Comparison of ENCODE assay signal across 2 cellular contexts in the genomic region with DNA sequence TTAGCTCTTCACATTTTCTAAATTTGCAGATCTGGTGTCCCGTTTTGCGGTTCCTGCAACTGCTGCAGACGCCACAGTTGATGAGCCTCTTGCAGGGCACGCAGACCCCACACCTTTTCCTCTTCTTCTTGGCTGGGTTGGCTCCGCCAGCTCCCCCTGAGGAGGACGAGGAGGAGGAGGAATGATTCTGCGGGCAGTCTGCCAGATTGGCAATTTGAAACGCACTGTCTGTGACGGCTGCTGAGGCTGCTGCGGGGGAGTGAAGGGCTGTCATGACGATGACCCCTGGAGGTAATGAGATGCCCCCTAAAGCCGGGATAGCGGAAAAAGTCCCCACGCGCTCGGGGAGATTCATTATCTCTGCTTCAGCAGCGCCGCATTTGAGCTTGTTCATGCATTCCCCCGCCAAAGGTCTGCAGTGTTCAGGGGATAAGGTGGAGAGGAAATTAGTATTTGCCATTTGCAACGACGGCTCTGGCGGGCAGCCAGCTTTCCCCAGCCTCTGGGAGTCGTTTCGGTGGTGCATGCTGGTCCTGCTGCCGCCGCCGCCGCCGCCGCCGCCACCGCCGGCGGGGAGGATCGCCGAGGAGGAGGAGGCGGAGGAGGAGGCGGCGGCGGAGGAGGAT.
TF ChIP-seq lines count a peak whose summit lies in the region.

No MANE protein-coding gene starts in this region.

TF ChIP-seq in HEK293, 187 proteins besides CTCF, POLR2A, EP300 and RAD21 (continued from another document and continues in another):
- TF ChIP-seq, protein P1, sequence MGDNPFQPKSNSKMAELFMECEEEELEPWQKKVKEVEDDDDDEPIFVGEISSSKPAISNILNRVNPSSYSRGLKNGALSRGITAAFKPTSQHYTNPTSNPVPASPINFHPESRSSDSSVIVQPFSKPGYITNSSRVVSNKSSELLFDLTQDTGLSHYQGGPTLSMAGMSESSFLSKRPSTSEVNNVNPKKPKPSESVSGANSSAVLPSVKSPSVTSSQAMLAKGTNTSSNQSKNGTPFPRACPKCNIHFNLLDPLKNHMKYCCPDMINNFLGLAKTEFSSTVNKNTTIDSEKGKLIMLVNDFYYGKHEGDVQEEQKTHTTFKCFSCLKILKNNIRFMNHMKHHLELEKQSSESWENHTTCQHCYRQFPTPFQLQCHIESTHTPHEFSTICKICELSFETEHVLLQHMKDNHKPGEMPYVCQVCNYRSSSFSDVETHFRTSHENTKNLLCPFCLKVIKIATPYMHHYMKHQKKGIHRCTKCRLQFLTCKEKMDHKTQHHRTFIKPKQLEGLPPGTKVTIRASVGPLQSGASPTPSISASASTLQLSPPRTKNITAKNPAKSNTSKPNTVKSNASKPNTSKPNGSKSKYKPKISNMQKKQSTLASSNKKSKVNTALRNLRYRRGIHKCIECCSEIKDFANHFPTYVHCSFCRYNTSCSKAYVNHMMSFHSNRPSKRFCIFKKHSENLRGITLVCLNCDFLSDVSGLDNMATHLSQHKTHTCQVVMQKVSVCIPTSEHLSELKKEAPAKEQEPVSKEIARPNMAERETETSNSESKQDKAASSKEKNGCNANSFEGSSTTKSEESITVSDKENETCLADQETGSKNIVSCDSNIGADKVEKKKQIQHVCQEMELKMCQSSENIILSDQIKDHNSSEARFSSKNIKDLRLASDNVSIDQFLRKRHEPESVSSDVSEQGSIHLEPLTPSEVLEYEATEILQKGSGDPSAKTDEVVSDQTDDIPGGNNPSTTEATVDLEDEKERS (tag by site-specific recombination; IDR thresholded peaks at IDR 0.05), result no peak
- TF ChIP-seq, protein P2, sequence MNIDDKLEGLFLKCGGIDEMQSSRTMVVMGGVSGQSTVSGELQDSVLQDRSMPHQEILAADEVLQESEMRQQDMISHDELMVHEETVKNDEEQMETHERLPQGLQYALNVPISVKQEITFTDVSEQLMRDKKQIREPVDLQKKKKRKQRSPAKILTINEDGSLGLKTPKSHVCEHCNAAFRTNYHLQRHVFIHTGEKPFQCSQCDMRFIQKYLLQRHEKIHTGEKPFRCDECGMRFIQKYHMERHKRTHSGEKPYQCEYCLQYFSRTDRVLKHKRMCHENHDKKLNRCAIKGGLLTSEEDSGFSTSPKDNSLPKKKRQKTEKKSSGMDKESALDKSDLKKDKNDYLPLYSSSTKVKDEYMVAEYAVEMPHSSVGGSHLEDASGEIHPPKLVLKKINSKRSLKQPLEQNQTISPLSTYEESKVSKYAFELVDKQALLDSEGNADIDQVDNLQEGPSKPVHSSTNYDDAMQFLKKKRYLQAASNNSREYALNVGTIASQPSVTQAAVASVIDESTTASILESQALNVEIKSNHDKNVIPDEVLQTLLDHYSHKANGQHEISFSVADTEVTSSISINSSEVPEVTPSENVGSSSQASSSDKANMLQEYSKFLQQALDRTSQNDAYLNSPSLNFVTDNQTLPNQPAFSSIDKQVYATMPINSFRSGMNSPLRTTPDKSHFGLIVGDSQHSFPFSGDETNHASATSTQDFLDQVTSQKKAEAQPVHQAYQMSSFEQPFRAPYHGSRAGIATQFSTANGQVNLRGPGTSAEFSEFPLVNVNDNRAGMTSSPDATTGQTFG (tag by site-specific recombination; IDR thresholded peaks at IDR 0.05; ENCODE audit: borderline replicate concordance), result no peak
- TF ChIP-seq ZNF391 (tag by site-specific recombination; IDR thresholded peaks at IDR 0.05; ENCODE audit: borderline replicate concordance, low read depth), result no peak
- TF ChIP-seq GLIS1 (tag by site-specific recombination; IDR thresholded peaks at IDR 0.05), result peak; percentile 83
- TF ChIP-seq, protein P3, sequence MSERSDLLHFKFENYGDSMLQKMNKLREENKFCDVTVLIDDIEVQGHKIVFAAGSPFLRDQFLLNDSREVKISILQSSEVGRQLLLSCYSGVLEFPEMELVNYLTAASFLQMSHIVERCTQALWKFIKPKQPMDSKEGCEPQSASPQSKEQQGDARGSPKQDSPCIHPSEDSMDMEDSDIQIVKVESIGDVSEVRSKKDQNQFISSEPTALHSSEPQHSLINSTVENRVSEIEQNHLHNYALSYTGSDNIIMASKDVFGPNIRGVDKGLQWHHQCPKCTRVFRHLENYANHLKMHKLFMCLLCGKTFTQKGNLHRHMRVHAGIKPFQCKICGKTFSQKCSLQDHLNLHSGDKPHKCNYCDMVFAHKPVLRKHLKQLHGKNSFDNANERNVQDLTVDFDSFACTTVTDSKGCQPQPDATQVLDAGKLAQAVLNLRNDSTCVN (tag by site-specific recombination; optimal IDR thresholded peaks at IDR 0.05), result peak; percentile 20
- TF ChIP-seq, protein P4, sequence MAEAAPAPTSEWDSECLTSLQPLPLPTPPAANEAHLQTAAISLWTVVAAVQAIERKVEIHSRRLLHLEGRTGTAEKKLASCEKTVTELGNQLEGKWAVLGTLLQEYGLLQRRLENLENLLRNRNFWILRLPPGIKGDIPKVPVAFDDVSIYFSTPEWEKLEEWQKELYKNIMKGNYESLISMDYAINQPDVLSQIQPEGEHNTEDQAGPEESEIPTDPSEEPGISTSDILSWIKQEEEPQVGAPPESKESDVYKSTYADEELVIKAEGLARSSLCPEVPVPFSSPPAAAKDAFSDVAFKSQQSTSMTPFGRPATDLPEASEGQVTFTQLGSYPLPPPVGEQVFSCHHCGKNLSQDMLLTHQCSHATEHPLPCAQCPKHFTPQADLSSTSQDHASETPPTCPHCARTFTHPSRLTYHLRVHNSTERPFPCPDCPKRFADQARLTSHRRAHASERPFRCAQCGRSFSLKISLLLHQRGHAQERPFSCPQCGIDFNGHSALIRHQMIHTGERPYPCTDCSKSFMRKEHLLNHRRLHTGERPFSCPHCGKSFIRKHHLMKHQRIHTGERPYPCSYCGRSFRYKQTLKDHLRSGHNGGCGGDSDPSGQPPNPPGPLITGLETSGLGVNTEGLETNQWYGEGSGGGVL (tag by site-specific recombination; IDR thresholded peaks at IDR 0.05), result no peak; the same call in 1 of the 2 replicates
- TF ChIP-seq ZNF19 (tag by site-specific recombination; IDR thresholded peaks at IDR 0.05; ENCODE audit: low read depth), result no peak
- TF ChIP-seq KLF7 (tag by site-specific recombination; IDR thresholded peaks at IDR 0.05; ENCODE audit: borderline replicate concordance), result no peak
- peak; percentile 23; the same call in 1 of the 2 replicates for TF ChIP-seq FEZF1 (tag by site-specific recombination; IDR thresholded peaks at IDR 0.05)
- peak; percentile 60; the same call in 1 of the 2 replicates for TF ChIP-seq SP7 (tag by site-specific recombination; IDR thresholded peaks at IDR 0.05)
- no peak for TF ChIP-seq ZNF211 (tag by site-specific recombination; IDR thresholded peaks at IDR 0.05; ENCODE audit: low read depth)
- TF ChIP-seq, protein P5, sequence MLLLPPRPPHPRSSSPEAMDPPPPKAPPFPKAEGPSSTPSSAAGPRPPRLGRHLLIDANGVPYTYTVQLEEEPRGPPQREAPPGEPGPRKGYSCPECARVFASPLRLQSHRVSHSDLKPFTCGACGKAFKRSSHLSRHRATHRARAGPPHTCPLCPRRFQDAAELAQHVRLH (tag by site-specific recombination; IDR thresholded peaks at IDR 0.05), result no peak

TF ChIP-seq in SK-N-SH treated with all-trans-retinoic acid at 6 μM for 48 hours, 23 proteins besides CTCF, POLR2A, EP300 and RAD21 (continued from another document):
- TF ChIP-seq, protein P6, sequence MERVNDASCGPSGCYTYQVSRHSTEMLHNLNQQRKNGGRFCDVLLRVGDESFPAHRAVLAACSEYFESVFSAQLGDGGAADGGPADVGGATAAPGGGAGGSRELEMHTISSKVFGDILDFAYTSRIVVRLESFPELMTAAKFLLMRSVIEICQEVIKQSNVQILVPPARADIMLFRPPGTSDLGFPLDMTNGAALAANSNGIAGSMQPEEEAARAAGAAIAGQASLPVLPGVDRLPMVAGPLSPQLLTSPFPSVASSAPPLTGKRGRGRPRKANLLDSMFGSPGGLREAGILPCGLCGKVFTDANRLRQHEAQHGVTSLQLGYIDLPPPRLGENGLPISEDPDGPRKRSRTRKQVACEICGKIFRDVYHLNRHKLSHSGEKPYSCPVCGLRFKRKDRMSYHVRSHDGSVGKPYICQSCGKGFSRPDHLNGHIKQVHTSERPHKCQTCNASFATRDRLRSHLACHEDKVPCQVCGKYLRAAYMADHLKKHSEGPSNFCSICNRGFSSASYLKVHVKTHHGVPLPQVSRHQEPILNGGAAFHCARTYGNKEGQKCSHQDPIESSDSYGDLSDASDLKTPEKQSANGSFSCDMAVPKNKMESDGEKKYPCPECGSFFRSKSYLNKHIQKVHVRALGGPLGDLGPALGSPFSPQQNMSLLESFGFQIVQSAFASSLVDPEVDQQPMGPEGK (CRISPR knock-in tag; IDR thresholded peaks at IDR 0.05; ENCODE audit: borderline replicate concordance), result no peak
- TF ChIP-seq GLIS3 (CRISPR knock-in tag; IDR thresholded peaks at IDR 0.05), result no peak
- TF ChIP-seq CSDC2 (CRISPR knock-in tag; IDR thresholded peaks at IDR 0.05), result no peak
TF ChIP-seq in SK-N-SH treated with all-trans-retinoic acid at 6 μM for 48 hours: peak in this region for 0.
